12 cellular contexts compared by ENCODE assay signal in the genomic region with DNA sequence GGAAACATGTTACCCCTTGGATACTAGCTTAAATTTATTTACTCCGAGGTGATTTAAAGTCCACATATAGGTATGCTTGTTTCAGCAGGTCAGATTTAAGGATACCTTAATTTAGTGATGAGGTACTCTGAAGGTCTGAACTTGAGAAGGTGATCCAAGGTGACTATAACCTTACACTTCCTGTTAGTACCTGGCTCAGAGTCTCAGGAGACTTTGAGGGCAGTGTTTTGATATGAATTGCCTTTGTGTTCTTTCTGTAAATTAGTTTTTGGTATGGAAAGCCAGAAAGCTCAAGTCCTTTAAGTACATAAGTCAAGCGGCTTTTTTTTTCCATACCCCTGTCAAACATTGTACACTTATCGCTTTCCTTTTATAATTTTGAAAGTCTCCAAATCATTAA.
A peak's percentile ranks its signal among the peaks of the same experiment; 100 is the strongest.
DNase-seq lines count a peak whose midpoint lies in the region; ATAC-seq and TF ChIP-seq lines count a peak whose summit lies in the region.
"Had no signal": no experiment of that assay in that cellular context is flagged by ENCODE, and none has a peak within 500 bp of the region (broad histone marks: within the 10 kb centered on the region; RNA-seq: fewer than 3 reads in every experiment).

No MANE protein-coding gene starts in this region.

- no peak overlapping the region for H3K27ac Mint-ChIP-seq in endodermal cell
- no peak overlapping the region for H3K27ac Mint-ChIP-seq in stimulated activated effector memory CD8-positive, alpha-beta T cell treated with anti-CD3 and anti-CD28 coated beads, Interleukin-12 subunit alpha, Interleukin-12 subunit beta, amount 100 ng/mL, for 72 hours
- no peak overlapping the region for H3K27ac Mint-ChIP-seq in immature natural killer cell
- H3K27ac Mint-ChIP-seq: activated T-helper 17 cell treated with anti-CD3 and anti-CD28 coated beads, Interleukin-2, amount 50 U/mL, for 72 hours had no signal

- no peaks in the 10 kb centered on the region for H3K36me3 ChIP-seq in GM06990 (ENCODE audit: control insufficient read depth, insufficient read depth, low read length)
- peaks cover 10% of the 10 kb centered on the region for H3K36me3 ChIP-seq in endodermal cell (ENCODE audit: control insufficient read depth, insufficient read depth, low read length)
- no peaks in the 10 kb centered on the region for H3K36me3 ChIP-seq in mucosa of stomach (ENCODE audit: control insufficient read depth, insufficient read depth, low read length)

- no peak overlapping the region for H3K4me3 ChIP-seq in GM06990 (replicated peaks; ENCODE audit: low read depth, low read length)
- peak overlapping the region; percentile 8 for H3K4me3 ChIP-seq in endodermal cell (ENCODE audit: low read length)
- no peak overlapping the region for H3K4me3 ChIP-seq in mucosa of stomach (ENCODE audit: low read length)

- no peaks in the 10 kb centered on the region for H3K27me3 Mint-ChIP-seq in endodermal cell (ENCODE audit: insufficient read depth)
- no peaks in the 10 kb centered on the region for H3K27me3 Mint-ChIP-seq in immature natural killer cell (ENCODE audit: low read depth in 3 of 3)
- H3K27me3 Mint-ChIP-seq: activated T-helper 17 cell treated with anti-CD3 and anti-CD28 coated beads, Interleukin-2, amount 50 U/mL, for 72 hours had no signal

- peaks cover 12% of the 10 kb centered on the region for H3K9me3 ChIP-seq in endodermal cell (ENCODE audit: control insufficient read depth, low read length)
- H3K9me3 ChIP-seq in mucosa of stomach (ENCODE audit: control insufficient read depth, low read length), result no peaks in the 10 kb centered on the region
- H3K9me3 ChIP-seq: Caco-2 had no signal

- TF ChIP-seq CTCF in GM06990 (IDR thresholded peaks at IDR 0.05; ENCODE audit: insufficient read depth, low read length, poor library complexity, severe bottlenecking) (no peak), endodermal cell (conservative IDR thresholded peaks at IDR 0.05) (no peak)

- peaks cover 11% of the 10 kb centered on the region for H3K9me3 Mint-ChIP-seq in endodermal cell
- H3K9me3 Mint-ChIP-seq in stimulated activated effector memory CD8-positive, alpha-beta T cell treated with anti-CD3 and anti-CD28 coated beads, Interleukin-12 subunit alpha, Interleukin-12 subunit beta, amount 100 ng/mL, for 72 hours, result peaks cover 11% of the 10 kb centered on the region
- no peaks in the 10 kb centered on the region for H3K9me3 Mint-ChIP-seq in immature natural killer cell

- H3K9ac ChIP-seq in endodermal cell (ENCODE audit: extremely low read depth, low read length, poor library complexity, severe bottlenecking) (no peak overlapping the region), mucosa of stomach (ENCODE audit: low read length) (peak overlapping the region; percentile 12)

- peaks cover 26% of the 10 kb centered on the region for H3K4me1 Mint-ChIP-seq in endodermal cell
- no peaks in the 10 kb centered on the region for H3K4me1 Mint-ChIP-seq in stimulated activated effector memory CD8-positive, alpha-beta T cell treated with anti-CD3 and anti-CD28 coated beads, Interleukin-12 subunit alpha, Interleukin-12 subunit beta, amount 100 ng/mL, for 72 hours
- H3K4me1 Mint-ChIP-seq in immature natural killer cell, result no peaks in the 10 kb centered on the region
- H3K4me1 Mint-ChIP-seq: activated T-helper 17 cell treated with anti-CD3 and anti-CD28 coated beads, Interleukin-2, amount 50 U/mL, for 72 hours had no signal

- peak; percentile 37 for DNase-seq in GM06990 (ENCODE audit: extremely low read depth, insufficient read length)
- peak; percentile 27 for DNase-seq in LoVo (ENCODE audit: low spot score)
- DNase-seq in endodermal cell, result no peak
- no peak for DNase-seq in stimulated activated effector memory CD8-positive, alpha-beta T cell treated with anti-CD3 and anti-CD28 coated beads, Interleukin-12 subunit alpha, Interleukin-12 subunit beta, amount 100 ng/mL, for 72 hours (ENCODE audit: low spot score in 2 of 2)
- DNase-seq in cerebellum (ENCODE audit: low spot score), result no peak
- DNase-seq in immature natural killer cell, result no peak
- DNase-seq: Caco-2, GOT3, Karpas-422 had no signal

- ATAC-seq in stimulated activated effector memory CD8-positive, alpha-beta T cell treated with anti-CD3 and anti-CD28 coated beads, Interleukin-12 subunit alpha, Interleukin-12 subunit beta, amount 100 ng/mL, for 72 hours, result no peak
- ATAC-seq: activated T-helper 17 cell treated with anti-CD3 and anti-CD28 coated beads, Interleukin-2, amount 50 U/mL, for 72 hours; sciatic nerve had no signal

- peaks cover 7% of the 10 kb centered on the region for H3K4me1 ChIP-seq in endodermal cell (ENCODE audit: control insufficient read depth, insufficient read depth, low read length)
- H3K4me1 ChIP-seq in mucosa of stomach (ENCODE audit: control insufficient read depth, insufficient read depth, low read length), result peaks cover 25% of the 10 kb centered on the region

- H3K27ac ChIP-seq in endodermal cell (ENCODE audit: low read depth, low read length), result no peak overlapping the region

- H3K36me3 Mint-ChIP-seq in endodermal cell (ENCODE audit: low read depth), result peaks cover 15% of the 10 kb centered on the region
- H3K36me3 Mint-ChIP-seq in stimulated activated effector memory CD8-positive, alpha-beta T cell treated with anti-CD3 and anti-CD28 coated beads, Interleukin-12 subunit alpha, Interleukin-12 subunit beta, amount 100 ng/mL, for 72 hours, result no peaks in the 10 kb centered on the region
- peaks cover 9 to 15% (median 10%) of the 10 kb centered on the region in 3 donors for H3K36me3 Mint-ChIP-seq in immature natural killer cell

- WGBS in endodermal cell (ENCODE audit: insufficient coverage in 1 of 2, insufficient read length in 1 of 2), 2 experiments, result 94% methylated on average over 3 of the region's 3 CpGs; no CpG with 5 or more reads in 1 of the 2 experiments

- H3K27me3 ChIP-seq in GM06990 (replicated peaks; ENCODE audit: control insufficient read depth, insufficient read depth, low read length), result no peaks in the 10 kb centered on the region
- no peaks in the 10 kb centered on the region for H3K27me3 ChIP-seq in endodermal cell (ENCODE audit: control insufficient read depth, insufficient read depth, low read length, poor library complexity, severe bottlenecking)
- H3K27me3 ChIP-seq in mucosa of stomach (ENCODE audit: control insufficient read depth, insufficient read depth, low read length), result no peaks in the 10 kb centered on the region

- H3K4me3 Mint-ChIP-seq in endodermal cell (no peak overlapping the region), immature natural killer cell (no peak overlapping the region)
- no peak overlapping the region for H3K4me3 Mint-ChIP-seq in stimulated activated effector memory CD8-positive, alpha-beta T cell treated with anti-CD3 and anti-CD28 coated beads, Interleukin-12 subunit alpha, Interleukin-12 subunit beta, amount 100 ng/mL, for 72 hours
- H3K4me3 Mint-ChIP-seq: activated T-helper 17 cell treated with anti-CD3 and anti-CD28 coated beads, Interleukin-2, amount 50 U/mL, for 72 hours had no signal

Comparison
In these comparisons a context has a peak if more than half of its experiments do, and no peak if none do; other contexts are left out.
1. DNase-seq: peak in GM06990 (single experiment) and LoVo (single experiment); none in endodermal cell (single experiment), stimulated activated effector memory CD8-positive, alpha-beta T cell treated with anti-CD3 and anti-CD28 coated beads, Interleukin-12 subunit alpha, Interleukin-12 subunit beta, amount 100 ng/mL, for 72 hours (0 of 2), cerebellum (single experiment) and immature natural killer cell (0 of 3).